ENCODE assay signal across 1 cellular context in the genomic region with DNA sequence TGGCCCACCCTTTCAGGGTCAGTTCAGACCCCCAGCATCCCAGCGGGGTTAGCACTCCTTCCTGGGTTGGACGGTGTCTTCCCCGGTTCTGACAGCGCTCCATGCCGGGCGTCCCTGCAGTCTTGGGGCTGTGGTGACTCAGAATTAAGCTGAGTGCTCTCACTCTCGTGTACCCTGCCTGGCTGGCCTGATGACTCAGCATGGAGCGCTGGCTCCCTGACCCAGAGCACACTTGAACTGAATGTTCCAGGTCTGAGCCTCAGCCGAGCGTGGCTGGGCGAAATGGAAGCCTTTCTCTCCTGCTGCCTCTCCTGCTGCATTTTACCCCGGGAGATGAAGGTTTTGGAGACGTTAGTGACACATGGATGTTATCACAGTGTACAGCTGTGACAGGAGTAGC.
A peak's percentile ranks its signal among the peaks of the same experiment; 100 is the strongest.
TF ChIP-seq lines count a peak whose summit lies in the region.

No MANE protein-coding gene starts in this region.

TF ChIP-seq in liver, 16 proteins besides CTCF, POLR2A, EP300 and RAD21 (continued from another document):
- TF ChIP-seq, protein P1, sequence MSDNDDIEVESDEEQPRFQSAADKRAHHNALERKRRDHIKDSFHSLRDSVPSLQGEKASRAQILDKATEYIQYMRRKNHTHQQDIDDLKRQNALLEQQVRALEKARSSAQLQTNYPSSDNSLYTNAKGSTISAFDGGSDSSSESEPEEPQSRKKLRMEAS (IDR thresholded peaks at IDR 0.05): peak; percentile 78
- TF ChIP-seq, protein P2, sequence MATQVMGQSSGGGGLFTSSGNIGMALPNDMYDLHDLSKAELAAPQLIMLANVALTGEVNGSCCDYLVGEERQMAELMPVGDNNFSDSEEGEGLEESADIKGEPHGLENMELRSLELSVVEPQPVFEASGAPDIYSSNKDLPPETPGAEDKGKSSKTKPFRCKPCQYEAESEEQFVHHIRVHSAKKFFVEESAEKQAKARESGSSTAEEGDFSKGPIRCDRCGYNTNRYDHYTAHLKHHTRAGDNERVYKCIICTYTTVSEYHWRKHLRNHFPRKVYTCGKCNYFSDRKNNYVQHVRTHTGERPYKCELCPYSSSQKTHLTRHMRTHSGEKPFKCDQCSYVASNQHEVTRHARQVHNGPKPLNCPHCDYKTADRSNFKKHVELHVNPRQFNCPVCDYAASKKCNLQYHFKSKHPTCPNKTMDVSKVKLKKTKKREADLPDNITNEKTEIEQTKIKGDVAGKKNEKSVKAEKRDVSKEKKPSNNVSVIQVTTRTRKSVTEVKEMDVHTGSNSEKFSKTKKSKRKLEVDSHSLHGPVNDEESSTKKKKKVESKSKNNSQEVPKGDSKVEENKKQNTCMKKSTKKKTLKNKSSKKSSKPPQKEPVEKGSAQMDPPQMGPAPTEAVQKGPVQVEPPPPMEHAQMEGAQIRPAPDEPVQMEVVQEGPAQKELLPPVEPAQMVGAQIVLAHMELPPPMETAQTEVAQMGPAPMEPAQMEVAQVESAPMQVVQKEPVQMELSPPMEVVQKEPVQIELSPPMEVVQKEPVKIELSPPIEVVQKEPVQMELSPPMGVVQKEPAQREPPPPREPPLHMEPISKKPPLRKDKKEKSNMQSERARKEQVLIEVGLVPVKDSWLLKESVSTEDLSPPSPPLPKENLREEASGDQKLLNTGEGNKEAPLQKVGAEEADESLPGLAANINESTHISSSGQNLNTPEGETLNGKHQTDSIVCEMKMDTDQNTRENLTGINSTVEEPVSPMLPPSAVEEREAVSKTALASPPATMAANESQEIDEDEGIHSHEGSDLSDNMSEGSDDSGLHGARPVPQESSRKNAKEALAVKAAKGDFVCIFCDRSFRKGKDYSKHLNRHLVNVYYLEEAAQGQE (IDR thresholded peaks at IDR 0.05): peak; percentile 10
- peak; percentile 94 to 96 for TF ChIP-seq JUND (IDR thresholded peaks at IDR 0.05)
